Comparison of ENCODE assay signal across 20 cellular contexts in genomic region chr3:8525893-8526292, GRCh38. TPM values are rescaled to one million over a fixed set of nuclear protein-coding genes. Genes with fewer than 3 reads are reported as not detected.
DNase-seq lines count a peak whose midpoint lies in the region; ATAC-seq, FAIRE-seq and TF ChIP-seq lines count a peak whose summit lies in the region.
"Had no signal": no experiment of that assay in that cellular context is flagged by ENCODE, and none has a peak within 500 bp of the region (broad histone marks: within the 10 kb centered on the region; RNA-seq: fewer than 3 reads in every experiment).

No MANE protein-coding gene starts in this region.

- H3K9me3 Mint-ChIP-seq in astrocyte (ENCODE audit: unreplicated experiment), result no peaks in the 10 kb centered on the region
- H3K9me3 Mint-ChIP-seq: HFFc6 had no signal

- no peak for ATAC-seq in aorta (ENCODE audit: low FRiP score)
- ATAC-seq: HepG2 had no signal

- whole genome bisulfite sequencing in aorta, 2 donors, result 38 to 42% methylated on average over 3 of the region's 3 CpGs

- DNase-seq in NCI-H1436 treated with DMSO at 0.1 percent for 48 hours (lab: John Stamatoyannopoulos, UW) (peak; percentile 1), NCI-H1436 (lab: John Stamatoyannopoulos, UW) (no peak), astrocyte (ENCODE audit: low read depth) (no peak), keratinocyte (ENCODE audit: low read depth, low spot score) (no peak), tibial artery (no peak), aorta (no peak), GM19240 (ENCODE audit: insufficient read length, low spot score) (no peak), NCI-H524 (lab: John Stamatoyannopoulos, UW) (no peak)
- DNase-seq: 8988T, DND-41, HFFc6, KG1, MV-4-11, NCI-H1417 treated with DMSO at 0.1 percent for 48 hours, NCI-H2029, PC-9 had no signal

- H3K4me3 ChIP-seq in astrocyte (ENCODE audit: insufficient read depth, low read depth, low read length) (no peak overlapping the region), keratinocyte (ENCODE audit: control insufficient read depth in 2 of 3, extremely low read depth in 1 of 3, insufficient read depth in 2 of 3, low read depth in 1 of 3, low read length in 3 of 3) (no peak overlapping the region), tibial artery (no peak overlapping the region), aorta (ENCODE audit: low read length in 2 of 2) (no peak overlapping the region)
- H3K4me3 ChIP-seq: PC-9 had no signal

- H4K20me1 ChIP-seq in astrocyte (ENCODE audit: insufficient read depth, low read length) (peaks cover 18% of the 10 kb centered on the region), keratinocyte (ENCODE audit: control insufficient read depth, extremely low read depth, insufficient read depth, low read length) (no peaks in the 10 kb centered on the region)

- H3K27me3 ChIP-seq in astrocyte (ENCODE audit: insufficient read depth, low read length) (no peaks in the 10 kb centered on the region), keratinocyte (ENCODE audit: control insufficient read depth, extremely low read depth, insufficient read depth, low read length) (no peaks in the 10 kb centered on the region), tibial artery (no peaks in the 10 kb centered on the region), aorta (ENCODE audit: control insufficient read depth in 1 of 2, insufficient read depth in 2 of 2, low read length in 1 of 2) (no peaks in the 10 kb centered on the region)

- H3K27ac Mint-ChIP-seq in astrocyte (ENCODE audit: unreplicated experiment), result no peak overlapping the region
- H3K27ac Mint-ChIP-seq: CD14-positive monocyte, HFFc6 had no signal

- peaks cover 40% of the 10 kb centered on the region for H3K79me2 ChIP-seq in astrocyte (ENCODE audit: insufficient read depth, low read length)
- no peaks in the 10 kb centered on the region for H3K79me2 ChIP-seq in keratinocyte (ENCODE audit: control insufficient read depth, insufficient read depth, low read length)

- TF ChIP-seq CTCF in astrocyte (IDR thresholded peaks at IDR 0.05; ENCODE audit: insufficient read depth, low read depth, low read length), result no peak
- TF ChIP-seq CTCF in keratinocyte (optimal IDR thresholded peaks at IDR 0.05 in 1 of 3, IDR thresholded peaks at IDR 0.05 in 1 of 3, conservative IDR thresholded peaks at IDR 0.05 in 1 of 3; ENCODE audit: extremely low read depth in 1 of 3, insufficient read depth in 2 of 3, low read length in 3 of 3), result no peak
- no peak for TF ChIP-seq CTCF in tibial artery (IDR thresholded peaks at IDR 0.05)

- FAIRE-seq in astrocyte (lab: Jason Lieb, UNC) (peak; percentile 26), keratinocyte (lab: Jason Lieb, UNC) (peak; percentile 29)
- FAIRE-seq: H54, HepG2 had no signal

- no peaks in the 10 kb centered on the region for H3K9me3 ChIP-seq in astrocyte (ENCODE audit: insufficient read depth, low read depth, low read length)
- no peaks in the 10 kb centered on the region for H3K9me3 ChIP-seq in keratinocyte (ENCODE audit: control insufficient read depth, low read depth, low read length)
- no peaks in the 10 kb centered on the region for H3K9me3 ChIP-seq in tibial artery
- H3K9me3 ChIP-seq in aorta (ENCODE audit: control insufficient read depth, low read length), result no peaks in the 10 kb centered on the region

- peaks cover 20% of the 10 kb centered on the region for H3K4me1 ChIP-seq in astrocyte (ENCODE audit: insufficient read depth, low read length)
- H3K4me1 ChIP-seq in keratinocyte (ENCODE audit: control insufficient read depth, extremely low read depth, insufficient read depth, low read length), result peaks cover 12% of the 10 kb centered on the region
- H3K4me1 ChIP-seq in tibial artery, result peaks cover 0 to 100% (median 60%) of the 10 kb centered on the region in 4 donors
- H3K4me1 ChIP-seq in aorta (ENCODE audit: control insufficient read depth in 1 of 2, insufficient read depth in 2 of 2, low read length in 2 of 2), result peaks cover 6 to 14% of the 10 kb centered on the region in 2 donors

- H3K36me3 ChIP-seq in astrocyte (ENCODE audit: insufficient read depth, low read length) (peaks cover 1% of the 10 kb centered on the region), keratinocyte (ENCODE audit: control insufficient read depth in 2 of 2, extremely low read depth in 1 of 2, insufficient read depth in 2 of 2, low read length in 2 of 2) (no peaks in the 10 kb centered on the region), tibial artery (peaks cover 0 to 3% (median 0%) of the 10 kb centered on the region in 3 donors), aorta (ENCODE audit: control insufficient read depth in 1 of 2, insufficient read depth in 2 of 2, low read length in 1 of 2) (peaks cover 7 to 11% of the 10 kb centered on the region in 2 donors)

- H3K4me1 Mint-ChIP-seq in astrocyte (ENCODE audit: low read depth, unreplicated experiment), result peaks cover 85% of the 10 kb centered on the region

- peak overlapping the region; percentile 24 for H3K4me3 Mint-ChIP-seq in astrocyte (ENCODE audit: unreplicated experiment)
- H3K4me3 Mint-ChIP-seq: CD14-positive monocyte, HFFc6 had no signal

- dilution Hi-C loops in keratinocyte (cut with MboI; ENCODE audit: extremely low pct_ligation_motif_present, low sequenced_read_pairs), result no loop called here

- peaks cover 38% of the 10 kb centered on the region for H3K36me3 Mint-ChIP-seq in astrocyte (ENCODE audit: low read depth, unreplicated experiment)
- H3K36me3 Mint-ChIP-seq: CD14-positive monocyte had no signal

- no peak overlapping the region for H3K9ac ChIP-seq in astrocyte (ENCODE audit: low read length)
- H3K9ac ChIP-seq in keratinocyte (ENCODE audit: control insufficient read depth, extremely low read depth, insufficient read depth, low read length), result no peak overlapping the region

- no peaks in the 10 kb centered on the region for H3K27me3 Mint-ChIP-seq in astrocyte (ENCODE audit: low read depth, unreplicated experiment)

- no peak overlapping the region for H3K27ac ChIP-seq in astrocyte (ENCODE audit: low read depth, low read length)
- no peak overlapping the region for H3K27ac ChIP-seq in keratinocyte (ENCODE audit: control insufficient read depth, insufficient read depth, low read length)
- H3K27ac ChIP-seq in tibial artery, result peak overlapping the region; percentile 74
- H3K27ac ChIP-seq in aorta (ENCODE audit: low read depth in 1 of 2, low read length in 2 of 2), result peak overlapping the region in 1 of 2 donors; percentile 56
- H3K27ac ChIP-seq: PC-9, RWPE1 had no signal

- no peak overlapping the region for H2AFZ ChIP-seq in astrocyte (ENCODE audit: low read depth, low read length)
- peak overlapping the region; percentile 39 for H2AFZ ChIP-seq in keratinocyte (ENCODE audit: control insufficient read depth, low read length)
- H2AFZ ChIP-seq: PC-9 had no signal

- H3K9me1 ChIP-seq in keratinocyte (ENCODE audit: control insufficient read depth, extremely low read depth, insufficient read depth, low read length), result no peaks in the 10 kb centered on the region

- no peak overlapping the region for H3K4me2 ChIP-seq in astrocyte (ENCODE audit: low read length)
- H3K4me2 ChIP-seq in keratinocyte (ENCODE audit: control insufficient read depth, extremely low read depth, insufficient read depth, low read depth, low read length), result no peak overlapping the region
- H3K4me2 ChIP-seq: PC-9 had no signal

- intact Hi-C loops in tibial artery (cut with DNase I; ENCODE audit: low total_unique reads) (no loop called here), aorta (cut with DNase I) (no loop called here)

RNA-seq across cellular contexts. Expression of gene LMCD1, which starts 24.3 kb away (rescaled TPM):
- total RNA-seq in astrocyte (374 and 437 TPM in 2 replicates), aorta (1,000 to 10,000 TPM in 1 of 2 donors, 100 to 1,000 TPM in 1; 192 to 1,289 TPM)
- polyA plus RNA-seq in keratinocyte (3.7 to 7.1 TPM (median 4.4 TPM) in 3 replicates), aorta (100 to 1,000 TPM; 347 to 416 TPM)
- 0.46 TPM for polyA plus RNA-seq in keratinocyte (2011; ENCODE audit: low read depth)
- polyA plus RNA-seq in keratinocyte (2011; cell fraction: cytosol; rRNA removed), result 4.8 and 7.3 TPM in 2 replicates
- polyA plus RNA-seq in keratinocyte (2011; cell fraction: nucleus; rRNA removed), result 6.9 and 7.9 TPM in 2 replicates
- 0.23 and 5.7 TPM in 2 replicates for polyA plus RNA-seq in keratinocyte (2012; ENCODE audit: low replicate concordance)
- polyA minus RNA-seq in keratinocyte, result 2.7 to 8.0 TPM (median 2.9 TPM) in 3 replicates
- polyA minus RNA-seq in keratinocyte (2011; cell fraction: cytosol; rRNA and poly(A)+ RNA removed), result not detected
- 2.3 and 2.9 TPM in 2 replicates for polyA minus RNA-seq in keratinocyte (2011; cell fraction: nucleus; rRNA and poly(A)+ RNA removed)

Comparison
In these comparisons a context has a peak if more than half of its experiments do, and no peak if none do; other contexts are left out.
1. H3K27ac ChIP-seq: peak in tibial artery (2 of 2); none in astrocyte (single experiment) and keratinocyte (single experiment).